ENCODE assay signal across 8 cellular contexts in genomic region chr15:51076898-51077564, GRCh38. TPM values are rescaled to one million over a fixed set of nuclear protein-coding genes. Genes with fewer than 3 reads are reported as not detected.
A peak's percentile ranks its signal among the peaks of the same experiment; 100 is the strongest.
DNase-seq lines count a peak whose midpoint lies in the region; ATAC-seq and TF ChIP-seq lines count a peak whose summit lies in the region.

No MANE protein-coding gene starts in this region.

- H3K9me3 ChIP-seq in iPS-15b (ENCODE audit: control insufficient read depth, insufficient read depth, low read length), result no peaks in the 10 kb centered on the region
- H3K9me3 ChIP-seq in BE2C, result no peaks in the 10 kb centered on the region

- DNase-seq in EH (ENCODE audit: low read depth) (peak; percentile 57), NCI-H128 (lab: John Stamatoyannopoulos, UW; ENCODE audit: unreplicated experiment) (no peak), Kasumi-1 (lab: John Stamatoyannopoulos, UW) (no peak), BE2C (no peak)
- peak; percentile 58 for DNase-seq in activated CD8-positive, alpha-beta memory T cell treated with anti-CD3 and anti-CD28 coated beads, Interleukin-2, amount 50 U/mL, for 48 hours

- H3K4me3 ChIP-seq in iPS-15b (ENCODE audit: low read depth, low read length) (peak overlapping the region; percentile 40), BE2C (ENCODE audit: low read depth, low read length) (no peak overlapping the region)

- no peaks in the 10 kb centered on the region for H3K36me3 Mint-ChIP-seq in stimulated activated naive CD8-positive, alpha-beta T cell treated with anti-CD3 and anti-CD28 coated beads, Interleukin-15, Interleukin-2, amounts not matched to agents 100 ng/mL and 50 ng/mL, for 24 hours (ENCODE audit: low read depth)

- peaks cover 8% of the 10 kb centered on the region for H3K27me3 Mint-ChIP-seq in stimulated activated naive CD8-positive, alpha-beta T cell treated with anti-CD3 and anti-CD28 coated beads, Interleukin-15, Interleukin-2, amounts not matched to agents 100 ng/mL and 50 ng/mL, for 24 hours

- H3K4me3 Mint-ChIP-seq in stimulated activated naive CD8-positive, alpha-beta T cell treated with anti-CD3 and anti-CD28 coated beads, Interleukin-15, Interleukin-2, amounts not matched to agents 100 ng/mL and 50 ng/mL, for 24 hours, result peak overlapping the region; percentile 47

- TF ChIP-seq CTCF in BE2C (IDR thresholded peaks at IDR 0.05; ENCODE audit: low read depth, low read length), result no peak

- peaks cover 4% of the 10 kb centered on the region for H3K27me3 ChIP-seq in iPS-15b (ENCODE audit: control insufficient read depth, insufficient read depth, low read length)
- no peaks in the 10 kb centered on the region; the same call in 1 of the 2 replicates for H3K27me3 ChIP-seq in BE2C

- peaks cover 30% of the 10 kb centered on the region for H3K4me1 Mint-ChIP-seq in stimulated activated naive CD8-positive, alpha-beta T cell treated with anti-CD3 and anti-CD28 coated beads, Interleukin-15, Interleukin-2, amounts not matched to agents 100 ng/mL and 50 ng/mL, for 24 hours (ENCODE audit: low read depth)

- H3K27ac Mint-ChIP-seq in stimulated activated naive CD8-positive, alpha-beta T cell treated with anti-CD3 and anti-CD28 coated beads, Interleukin-15, Interleukin-2, amounts not matched to agents 100 ng/mL and 50 ng/mL, for 24 hours, result peak overlapping the region; percentile 96

- H3K9ac ChIP-seq in iPS-15b (ENCODE audit: low read depth, low read length), result peak overlapping the region; percentile 38

- H3K36me3 ChIP-seq in iPS-15b (ENCODE audit: control insufficient read depth, insufficient read depth, low read length) (no peaks in the 10 kb centered on the region), BE2C (no peaks in the 10 kb centered on the region)

- H3K9me3 Mint-ChIP-seq in stimulated activated naive CD8-positive, alpha-beta T cell treated with anti-CD3 and anti-CD28 coated beads, Interleukin-15, Interleukin-2, amounts not matched to agents 100 ng/mL and 50 ng/mL, for 24 hours, result no peaks in the 10 kb centered on the region

- peak; percentile 36 for ATAC-seq in HG02938 (IDR thresholded peaks at IDR 0.05; ENCODE audit: unreplicated experiment)

- H3K4me1 ChIP-seq in iPS-15b (ENCODE audit: control insufficient read depth, insufficient read depth, low read length) (no peaks in the 10 kb centered on the region), BE2C (no peaks in the 10 kb centered on the region)

RNA-seq across cellular contexts. Expression of gene TNFAIP8L3, which starts 17.7 kb away (rescaled TPM):
- polyA plus RNA-seq in BE2C (2012; ENCODE audit: insufficient read depth, insufficient read length, low read depth), result not detected

Comparison
In these comparisons a context has a peak if more than half of its experiments do, and no peak if none do; other contexts are left out.
1. DNase-seq: peak in EH (single experiment) and activated CD8-positive, alpha-beta memory T cell treated with anti-CD3 and anti-CD28 coated beads, Interleukin-2, amount 50 U/mL, for 48 hours (single experiment); none in NCI-H128 (single experiment), Kasumi-1 (0 of 2) and BE2C (single experiment).